In the genomic region with DNA sequence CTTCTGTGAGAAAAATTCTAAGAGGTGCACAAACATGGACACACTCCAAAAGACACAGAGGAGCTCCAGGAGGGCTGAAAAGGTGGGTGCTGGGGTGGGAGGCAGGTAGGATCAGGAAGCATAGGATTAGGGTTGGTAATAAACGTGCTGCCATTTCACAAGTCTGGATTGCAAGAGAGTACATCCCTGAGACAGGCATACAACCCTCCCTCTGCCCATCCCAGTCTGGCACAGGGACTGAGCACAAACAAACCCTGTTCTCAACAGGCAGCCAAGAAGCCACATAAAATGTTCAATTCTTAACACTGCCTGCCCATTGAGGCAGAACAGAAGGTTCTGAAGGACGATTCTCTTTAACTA, we compare ENCODE assay signal across 8 cellular contexts. TPM values are rescaled to one million over a fixed set of nuclear protein-coding genes. Genes with fewer than 3 reads are reported as not detected.
DNase-seq lines count a peak whose midpoint lies in the region; ATAC-seq, FAIRE-seq and TF ChIP-seq lines count a peak whose summit lies in the region.

No MANE protein-coding gene starts in this region.

- H3K4me1 ChIP-seq in GM12878 (ENCODE audit: control insufficient read depth, insufficient read depth, low read length) (peaks cover 29% of the 10 kb centered on the region), neuron (ENCODE audit: insufficient read depth, low read length) (peaks cover 2% of the 10 kb centered on the region)

- peaks cover 34% of the 10 kb centered on the region for H3K36me3 Mint-ChIP-seq in activated T-cell treated with anti-CD3 and anti-CD28 coated beads, Interleukin-2, amount 50 U/mL, for 24 hours (ENCODE audit: low read depth)

- no peak overlapping the region for H2AFZ ChIP-seq in GM12878 (ENCODE audit: control insufficient read depth, low read depth, low read length)
- H2AFZ ChIP-seq in neuron (ENCODE audit: low read depth, low read length) = peak overlapping the region; percentile 40

- FAIRE-seq in GM12878 (lab: Jason Lieb, UNC) (no peak), frontal cortex (lab: Jason Lieb, UNC) (no peak)

- intact Hi-C loops in GM12878 (cut with micrococcal nuclease; ENCODE audit: unreplicated experiment) = loop anchor here (5.0 kb wide), 1 partner anchor 887 kb away; no protein-coding TSS in a partner anchor

- TF ChIP-seq EP300 in GM12878 (IDR thresholded peaks at IDR 0.05; ENCODE audit: borderline replicate concordance in 1 of 2, control insufficient read depth in 1 of 2, low read depth in 2 of 2, low read length in 2 of 2) = no peak

- ATAC-seq in HG03175 (IDR thresholded peaks at IDR 0.05; ENCODE audit: unreplicated experiment) (peak; percentile 18), GM12878 (peak; percentile 51)

- H3K27ac Mint-ChIP-seq in activated T-cell treated with anti-CD3 and anti-CD28 coated beads, Interleukin-2, amount 50 U/mL, for 24 hours = peak overlapping the region; percentile 98

- H3K4me3 Mint-ChIP-seq in activated T-cell treated with anti-CD3 and anti-CD28 coated beads, Interleukin-2, amount 50 U/mL, for 24 hours = peak overlapping the region; percentile 71

- no peaks in the 10 kb centered on the region for H3K9me3 Mint-ChIP-seq in activated T-cell treated with anti-CD3 and anti-CD28 coated beads, Interleukin-2, amount 50 U/mL, for 24 hours

- H3K9me3 ChIP-seq in GM12878 (replicated peaks; ENCODE audit: control insufficient read depth, insufficient read depth, low read length) (no peaks in the 10 kb centered on the region; the same call in 2 of the 3 replicates), neuron (ENCODE audit: low read length) (no peaks in the 10 kb centered on the region)

- H3K27me3 ChIP-seq in GM12878 (replicated peaks in 1 of 2; ENCODE audit: control insufficient read depth in 2 of 2, insufficient read depth in 2 of 2, low read length in 1 of 2) (no peaks in the 10 kb centered on the region), neuron (ENCODE audit: insufficient read depth, low read length) (no peaks in the 10 kb centered on the region)

- WGBS in GM12878 (ENCODE audit: insufficient coverage, insufficient replicate concordance, low lambda C conversion rate, missing lambda C conversion rate) = 21% methylated on average over 2 of the region's 2 CpGs

- H3K27me3 Mint-ChIP-seq in activated T-cell treated with anti-CD3 and anti-CD28 coated beads, Interleukin-2, amount 50 U/mL, for 24 hours = no peaks in the 10 kb centered on the region

- TF ChIP-seq POLR2A in GM12878 (IDR thresholded peaks at IDR 0.05; ENCODE audit: low read depth, low read length) = no peak

- H4K20me1 ChIP-seq in GM12878 (ENCODE audit: control insufficient read depth, insufficient read depth) = no peaks in the 10 kb centered on the region

- no TSS peak for BruUV-seq in GM12878 (replicated peaks; lab: Mats Ljungman, UMichigan)

- DNase-seq in activated T-cell treated with anti-CD3 and anti-CD28 coated beads, Interleukin-2, amount 50 U/mL, for 24 hours = no peak
- no peak for DNase-seq in activated T-cell treated with anti-CD3 and anti-CD28 coated beads, Interleukin-2, amount 50 U/mL, for 48 hours
- DNase-seq in GM12878 (ENCODE audit: low read depth, low spot score) (no peak), frontal cortex (ENCODE audit: low spot score in 2 of 2) (no peak), T-helper 9 cell (no peak)
- DNase-seq in stimulated activated CD4-positive, alpha-beta T cell treated with anti-CD3 and anti-CD28 coated beads, Interleukin-4, amount 100 ng/mL, for 1 hour = no peak

- H3K9ac ChIP-seq in GM12878 (ENCODE audit: control insufficient read depth, insufficient read depth, low read length) = peak overlapping the region; percentile 9

- CTCF ChIA-PET in GM12878 (lab: Yijun Ruan, JAX) = interaction anchor here (0.8 to 1.7 kb wide), 6 partner anchors 9 to 77 kb away, joined by 3 to 8 read pairs (median 4); no protein-coding TSS in a partner anchor

- H3K4me2 ChIP-seq in GM12878 (ENCODE audit: control insufficient read depth, insufficient read depth) = peak overlapping the region; percentile 80

- POLR2A ChIA-PET in GM12878 (lab: Charles Lee) = interaction anchor here (0.8 to 3.0 kb wide), 12 partner anchors 9 to 169 kb away, joined by 3 to 28 read pairs (median 4); a partner anchor contains a TSS

- no peak for TF ChIP-seq RAD21 in GM12878 (IDR thresholded peaks at IDR 0.05; ENCODE audit: insufficient read depth, low read depth, low read length)

- SMC1A ChIA-PET in GM12878 (lab: Charles Lee; ENCODE audit: uncharacterized antibody, unreplicated experiment) = interaction anchor here (0.8 to 2.6 kb wide), 14 partner anchors 8 to 169 kb away, joined by 3 to 23 read pairs (median 4); a partner anchor contains a TSS

- peaks cover 73% of the 10 kb centered on the region for H3K4me1 Mint-ChIP-seq in activated T-cell treated with anti-CD3 and anti-CD28 coated beads, Interleukin-2, amount 50 U/mL, for 24 hours (ENCODE audit: low read depth)

- H3K36me3 ChIP-seq in GM12878 (ENCODE audit: control insufficient read depth in 2 of 2, insufficient read depth in 2 of 2, low read length in 1 of 2) = peaks cover 0 to 2% of the 10 kb centered on the region in 2 experiments; a peak in 2 of 4 replicates
- no peaks in the 10 kb centered on the region for H3K36me3 ChIP-seq in neuron (ENCODE audit: insufficient read depth, low read length)

- RAD21 ChIA-PET in GM12878 (lab: Charles Lee; ENCODE audit: unreplicated experiment) = interaction anchor here (1.1 to 3.0 kb wide), 5 partner anchors 9 to 56 kb away, joined by 3 to 19 read pairs (median 13); no protein-coding TSS in a partner anchor

- H3K4me3 ChIP-seq in GM12878 = peak overlapping the region; percentile 41
- no peak overlapping the region for H3K4me3 ChIP-seq in neuron (ENCODE audit: low read length)

- in situ Hi-C loops in GM12878 (cut with MboI) = no loop called here

- H3K79me2 ChIP-seq in GM12878 (ENCODE audit: control insufficient read depth, insufficient read depth, low read length) = peaks cover 74% of the 10 kb centered on the region

- no peak for TF ChIP-seq CTCF in GM12878 (IDR thresholded peaks at IDR 0.05 in 2 of 3, conservative IDR thresholded peaks at IDR 0.05 in 1 of 3; ENCODE audit: control insufficient read depth in 2 of 3, extremely low read depth in 1 of 3, insufficient read depth in 1 of 3, low read depth in 3 of 3, low read length in 3 of 3)

- peak overlapping the region; percentile 86 for H3K27ac ChIP-seq in GM12878 (ENCODE audit: control insufficient read depth, insufficient read depth)

TF ChIP-seq in GM12878, 131 proteins besides CTCF, POLR2A, EP300 and RAD21:
- TF ChIP-seq ZNF274 (IDR thresholded peaks at IDR 0.05; ENCODE audit: insufficient read depth, insufficient read length) (no peak), MTA3 (IDR thresholded peaks at IDR 0.05; ENCODE audit: borderline replicate concordance, low read length) (0 out of 2 replicates have a peak, but pooled peaks have one; percentile 4), EGR1 (IDR thresholded peaks at IDR 0.05; ENCODE audit: borderline replicate concordance in 1 of 2, low read depth in 2 of 2, low read length in 2 of 2) (no peak), BRCA1 (IDR thresholded peaks at IDR 0.05; ENCODE audit: low read depth, low read length) (no peak), BCL11A (IDR thresholded peaks at IDR 0.05; ENCODE audit: low read depth, low read length) (no peak), CBX3 (IDR thresholded peaks at IDR 0.05; ENCODE audit: borderline replicate concordance, low read depth) (no peak)

RNA-seq across cellular contexts. Expression of a gene that starts 18.5 kb away (rescaled TPM):
- total RNA-seq in GM12878 (2013; cell fraction: nucleolus; rRNA removed) = 40.2 and 41.6 TPM in 2 replicates
- total RNA-seq in GM12878 (2014; rRNA removed) (42.1 and 45.7 TPM in 2 replicates), GM12878 (2014; rRNA removed; fragmentation: Illumina TruSeq; extraction: Trizol) (37.5 and 41.6 TPM in 2 replicates), GM12878 (2021) (33.4 and 33.9 TPM in 2 replicates), frontal cortex (51.8 TPM)
- 15.7 TPM for polyA plus RNA-seq in GM12878 (2011; ENCODE audit: low read depth)
- polyA plus RNA-seq in GM12878 (2011; rRNA removed) (44.9 and 46.4 TPM in 2 replicates), GM12878 (2014; fragmentation: Illumina TruSeq; extraction: Trizol) (38.6 and 39.3 TPM in 2 replicates), GM12878 (2014; fragmentation: Nextera tagmentation; extraction: Ambion mirVana) (10 to 100 TPM; 15.2 to 25.8 TPM), GM12878 (2014; rRNA removed) (28.5 and 29.4 TPM in 2 replicates), GM12878 (2016; fragmentation: Nextera tagmentation; extraction: Ambion mirVana) (10 to 100 TPM; 48.0 to 48.8 TPM)
- 39.2 and 41.4 TPM in 2 replicates for polyA plus RNA-seq in GM12878 (2011; cell fraction: cytosol; rRNA removed)
- 24.0 and 24.5 TPM in 2 replicates for polyA plus RNA-seq in GM12878 (2011; cell fraction: nucleus; rRNA removed)
- polyA plus RNA-seq in GM12878 (2012) = 19.2 and 22.1 TPM in 2 replicates
- 86.7 and 119 TPM in 2 replicates for polyA minus RNA-seq in GM12878 (2011; rRNA and poly(A)+ RNA removed)
- polyA minus RNA-seq in GM12878 (2011; cell fraction: cytosol; rRNA and poly(A)+ RNA removed) = 25.8 and 30.9 TPM in 2 replicates
- polyA minus RNA-seq in GM12878 (2011; cell fraction: nucleus; rRNA and poly(A)+ RNA removed) = 8.6 and 11.1 TPM in 2 replicates
